ENCODE assay signal across 8 cellular contexts in genomic region chr1:174769961-174770549, GRCh38.
DNase-seq lines count a peak whose midpoint lies in the region; ATAC-seq and TF ChIP-seq lines count a peak whose summit lies in the region.

No MANE protein-coding gene starts in this region.

- no peak overlapping the region for H3K4me2 ChIP-seq in SU-DHL-6 (ENCODE audit: low read depth, low read length, poor library complexity, severe bottlenecking)

- no peak overlapping the region for H3K9ac ChIP-seq in SU-DHL-6 (ENCODE audit: low read length)

- H2AFZ ChIP-seq in SU-DHL-6 (ENCODE audit: low read depth, low read length, severe bottlenecking) = no peak overlapping the region

- peak; percentile 27 for TF ChIP-seq CTCF in SU-DHL-6 (IDR thresholded peaks at IDR 0.05; ENCODE audit: insufficient read depth, low read length, poor library complexity, severe bottlenecking)

- H3K9me3 ChIP-seq in SU-DHL-6 (ENCODE audit: insufficient read depth, low read length) = no peaks in the 10 kb centered on the region

- H3K79me2 ChIP-seq in SU-DHL-6 (ENCODE audit: insufficient read depth, low read length) = no peaks in the 10 kb centered on the region

- H3K27ac ChIP-seq in SU-DHL-6 (ENCODE audit: low read depth, low read length) = no peak overlapping the region

- peak; percentile 6 for DNase-seq in activated CD4-positive, CD25-positive, alpha-beta regulatory T cell treated with anti-CD3 and anti-CD28 coated beads, Interleukin-2, amount 50 U/mL, for 16 hours (ENCODE audit: low read depth, low spot score)
- DNase-seq in NAMALWA (ENCODE audit: low spot score) = peak; percentile 84
- peak; percentile 37 for DNase-seq in fibroblast of the conjunctiva (ENCODE audit: low read depth)
- DNase-seq in pons (ENCODE audit: low spot score) = peak; percentile 90
- DNase-seq in activated CD4-positive, alpha-beta T cell treated with anti-CD3 and anti-CD28 coated beads for 48 hours = no peak

- H3K9me2 ChIP-seq in SU-DHL-6 (replicated peaks; ENCODE audit: insufficient read depth, low read length) = no peaks in the 10 kb centered on the region

- H3K27me3 ChIP-seq in SU-DHL-6 (ENCODE audit: low read length) = no peaks in the 10 kb centered on the region

- ATAC-seq in activated CD4-positive, CD25-positive, alpha-beta regulatory T cell treated with anti-CD3 and anti-CD28 coated beads, Interleukin-2, amount 50 U/mL, for 24 hours = no peak
- no peak for ATAC-seq in HG03457 (IDR thresholded peaks at IDR 0.05; ENCODE audit: unreplicated experiment)

- H3F3A ChIP-seq in SU-DHL-6 (ENCODE audit: insufficient read depth) = no peaks in the 10 kb centered on the region

- no peaks in the 10 kb centered on the region for H4K20me1 ChIP-seq in SU-DHL-6 (ENCODE audit: low read depth, low read length)

- no peak overlapping the region for H3K4me3 ChIP-seq in SU-DHL-6 (ENCODE audit: insufficient read depth, low read length, poor library complexity, severe bottlenecking)

- no peaks in the 10 kb centered on the region for H3K36me3 ChIP-seq in SU-DHL-6 (ENCODE audit: low read length)
